ENCODE assay signal across 1 cellular context in the genomic region with DNA sequence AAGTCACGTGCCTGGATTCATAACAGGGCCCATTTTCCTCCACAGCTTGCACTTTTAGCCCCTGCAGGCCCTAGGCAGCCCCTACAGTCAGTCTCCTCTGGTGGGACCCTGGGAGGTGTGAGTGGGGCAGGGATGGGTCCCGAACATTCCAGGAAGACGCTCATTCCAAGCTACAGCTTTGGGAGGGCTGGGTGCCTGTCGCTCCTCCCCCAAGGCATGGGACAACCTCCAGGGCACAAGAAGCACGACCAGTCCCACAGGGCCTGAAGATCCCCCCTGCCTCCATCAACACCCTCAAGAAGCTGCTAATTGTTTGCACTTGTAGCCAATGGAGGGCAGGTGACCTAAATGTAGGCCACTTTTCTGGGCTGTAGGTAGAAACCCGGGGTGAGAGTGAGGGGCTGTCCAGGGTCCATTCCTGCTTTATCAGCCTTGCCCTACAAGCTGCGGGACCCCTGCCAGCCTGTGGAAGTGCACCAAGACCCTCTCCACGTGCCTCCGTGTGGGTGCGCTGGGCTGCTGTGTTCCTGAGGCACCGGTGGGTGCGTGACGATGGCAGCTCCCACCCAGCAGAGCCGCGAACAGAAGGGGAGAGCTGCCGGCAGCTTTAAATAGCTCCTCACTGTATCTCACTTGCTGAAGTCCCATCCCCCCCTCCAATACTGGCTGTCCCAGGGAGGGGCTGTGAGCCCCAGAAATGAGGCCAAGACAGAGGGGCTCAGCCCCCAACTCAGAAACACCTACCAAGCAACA.
TF ChIP-seq lines count a peak whose summit lies in the region.

No MANE protein-coding gene starts in this region.

TF ChIP-seq in H1, 55 proteins besides CTCF, POLR2A, EP300 and RAD21:
- no peak for TF ChIP-seq CHD2 (IDR thresholded peaks at IDR 0.05; ENCODE audit: low read length)
- no peak for TF ChIP-seq YY1 (IDR thresholded peaks at IDR 0.05; ENCODE audit: low read depth, low read length)
- TF ChIP-seq ATF2 (IDR thresholded peaks at IDR 0.05; ENCODE audit: low read length): no peak
- no peak for TF ChIP-seq SP1 (IDR thresholded peaks at IDR 0.05; ENCODE audit: low read depth, low read length)
- no peak for TF ChIP-seq ZNF274 (IDR thresholded peaks at IDR 0.05; ENCODE audit: borderline replicate concordance, extremely low read depth, low read length)
